1 cellular context compared by ENCODE assay signal in genomic region chr4:17478073-17478472, GRCh38.
TF ChIP-seq lines count a peak whose summit lies in the region.

No MANE protein-coding gene starts in this region.

TF ChIP-seq in HepG2, 621 proteins besides CTCF, POLR2A, EP300 and RAD21:
- TF ChIP-seq ZSCAN29 (CRISPR knock-in tag; conservative IDR thresholded peaks at IDR 0.05) (no peak), DNMT3B (CRISPR knock-in tag; conservative IDR thresholded peaks at IDR 0.05) (no peak), TFAP4 (IDR thresholded peaks at IDR 0.05; ENCODE audit: borderline replicate concordance, low read depth) (0 out of 2 replicates have a peak, but pooled peaks have one; percentile 46), PLRG1 (conservative IDR thresholded peaks at IDR 0.05) (no peak), PRMT3 (CRISPR knock-in tag; IDR thresholded peaks at IDR 0.05; ENCODE audit: borderline replicate concordance, low read depth) (no peak), PTBP1 (IDR thresholded peaks at IDR 0.05; ENCODE audit: low read depth, low read length, poor library complexity, severe bottlenecking) (no peak), NCOR1 (IDR thresholded peaks at IDR 0.05; ENCODE audit: borderline replicate concordance, low read length) (peak; percentile 18; the same call in 1 of the 2 replicates), HNF4A (CRISPR knock-in tag; IDR thresholded peaks at IDR 0.05) (peak; percentile 81), ZNF569 (CRISPR knock-in tag; IDR thresholded peaks at IDR 0.05; ENCODE audit: borderline replicate concordance) (no peak), SP5 (CRISPR knock-in tag; IDR thresholded peaks at IDR 0.05; ENCODE audit: borderline replicate concordance, low read depth) (peak; percentile 93), HNF4G (IDR thresholded peaks at IDR 0.05; ENCODE audit: borderline replicate concordance, low read depth, low read length) (peak; percentile 67; the same call in 1 of the 2 replicates), HNF4G (CRISPR knock-in tag; IDR thresholded peaks at IDR 0.05; ENCODE audit: borderline replicate concordance, low read depth) (no peak), ZBTB20 (CRISPR knock-in tag; IDR thresholded peaks at IDR 0.05; ENCODE audit: borderline replicate concordance, low read depth) (peak; percentile 45; the same call in 1 of the 2 replicates), ZNF263 (CRISPR knock-in tag; IDR thresholded peaks at IDR 0.05) (peak; percentile 82), SIX4 (CRISPR knock-in tag; IDR thresholded peaks at IDR 0.05) (no peak), ZBTB8A (CRISPR knock-in tag; IDR thresholded peaks at IDR 0.05; ENCODE audit: borderline replicate concordance, low read depth) (no peak), SCMH1 (CRISPR knock-in tag; IDR thresholded peaks at IDR 0.05; ENCODE audit: borderline replicate concordance) (no peak), TBX2 (CRISPR knock-in tag; IDR thresholded peaks at IDR 0.05; ENCODE audit: borderline replicate concordance) (peak; percentile 18), FOXA3 (CRISPR knock-in tag; IDR thresholded peaks at IDR 0.05) (peak; percentile 33; the same call in 1 of the 2 replicates), HINFP (CRISPR knock-in tag; IDR thresholded peaks at IDR 0.05; ENCODE audit: low read depth) (no peak)
